In genomic region chr9:1083325-1083913, GRCh38 we compare ENCODE assay signal across 9 cellular contexts. TPM values are rescaled to one million over a fixed set of nuclear protein-coding genes. Genes with fewer than 3 reads are reported as not detected.
DNase-seq lines count a peak whose midpoint lies in the region; ATAC-seq and TF ChIP-seq lines count a peak whose summit lies in the region.
"Had no signal": no experiment of that assay in that cellular context is flagged by ENCODE, and none has a peak within 500 bp of the region (broad histone marks: within the 10 kb centered on the region; RNA-seq: fewer than 3 reads in every experiment).

No MANE protein-coding gene starts in this region.

- H3K27ac Mint-ChIP-seq in activated naive CD4-positive, alpha-beta T cell treated with anti-CD3 and anti-CD28 coated beads, Interleukin-2, amount 50 U/mL, for 72 hours = no peak overlapping the region
- no peak overlapping the region for H3K27ac Mint-ChIP-seq in activated naive CD4-positive, alpha-beta T cell treated with anti-CD3 and anti-CD28 coated beads for 36 hours
- H3K27ac Mint-ChIP-seq: activated CD4-positive, alpha-beta T cell treated with anti-CD3 and anti-CD28 coated beads for 36 hours had no signal

- DNase-seq in EL = peak; percentile 57
- peak; percentile 40 for DNase-seq in NCI-H510A (lab: John Stamatoyannopoulos, UW)
- DNase-seq in foreskin keratinocyte = peak in 1 of 2 donors; percentile 19
- DNase-seq in posterior cingulate gyrus = peak; percentile 63 to 97 (median 82)
- DNase-seq in activated naive CD4-positive, alpha-beta T cell treated with anti-CD3 and anti-CD28 coated beads, Interleukin-2, amount 50 U/mL, for 72 hours (ENCODE audit: low spot score in 2 of 2) = no peak
- DNase-seq in COR-L47 (lab: John Stamatoyannopoulos, UW) = no peak
- DNase-seq in GDM1 (lab: John Stamatoyannopoulos, UW) = no peak
- no peak for DNase-seq in activated naive CD4-positive, alpha-beta T cell treated with anti-CD3 and anti-CD28 coated beads for 36 hours
- DNase-seq: activated CD4-positive, alpha-beta T cell treated with anti-CD3 and anti-CD28 coated beads for 36 hours had no signal

- peaks cover 19% of the 10 kb centered on the region for H3K27me3 Mint-ChIP-seq in activated naive CD4-positive, alpha-beta T cell treated with anti-CD3 and anti-CD28 coated beads for 36 hours (ENCODE audit: low read depth)

- CTCF ChIA-PET in activated naive CD4-positive, alpha-beta T cell treated with anti-CD3 and anti-CD28 coated beads for 36 hours (lab: Charles Lee) = no interaction called here

- no peaks in the 10 kb centered on the region for H3K9me3 Mint-ChIP-seq in activated naive CD4-positive, alpha-beta T cell treated with anti-CD3 and anti-CD28 coated beads, Interleukin-2, amount 50 U/mL, for 72 hours
- no peaks in the 10 kb centered on the region for H3K9me3 Mint-ChIP-seq in activated naive CD4-positive, alpha-beta T cell treated with anti-CD3 and anti-CD28 coated beads for 36 hours

- no peak overlapping the region for H3K4me3 Mint-ChIP-seq in activated naive CD4-positive, alpha-beta T cell treated with anti-CD3 and anti-CD28 coated beads for 36 hours
- H3K4me3 Mint-ChIP-seq: activated CD4-positive, alpha-beta T cell treated with anti-CD3 and anti-CD28 coated beads for 36 hours had no signal

- H3K36me3 Mint-ChIP-seq in activated naive CD4-positive, alpha-beta T cell treated with anti-CD3 and anti-CD28 coated beads, Interleukin-2, amount 50 U/mL, for 72 hours = no peaks in the 10 kb centered on the region
- no peaks in the 10 kb centered on the region for H3K36me3 Mint-ChIP-seq in activated naive CD4-positive, alpha-beta T cell treated with anti-CD3 and anti-CD28 coated beads for 36 hours (ENCODE audit: low read depth)

- no peaks in the 10 kb centered on the region for H3K4me1 ChIP-seq in foreskin keratinocyte

- peak; percentile 66 for ATAC-seq in foreskin keratinocyte
- ATAC-seq in activated naive CD4-positive, alpha-beta T cell treated with anti-CD3 and anti-CD28 coated beads, Interleukin-2, amount 50 U/mL, for 72 hours = no peak
- ATAC-seq: activated CD4-positive, alpha-beta T cell treated with anti-CD3 and anti-CD28 coated beads for 36 hours had no signal

- TF ChIP-seq CTCF in foreskin keratinocyte (conservative IDR thresholded peaks at IDR 0.05) = no peak

- peaks cover 4% of the 10 kb centered on the region for H3K4me1 Mint-ChIP-seq in activated naive CD4-positive, alpha-beta T cell treated with anti-CD3 and anti-CD28 coated beads for 36 hours (ENCODE audit: low read depth)
- H3K4me1 Mint-ChIP-seq: activated CD4-positive, alpha-beta T cell treated with anti-CD3 and anti-CD28 coated beads for 36 hours had no signal

- H3K27ac ChIP-seq in foreskin keratinocyte = no peak overlapping the region

- intact Hi-C loops in posterior cingulate gyrus (cut with DNase I) = no loop called here
- intact Hi-C loops in activated naive CD4-positive, alpha-beta T cell treated with anti-CD3 and anti-CD28 coated beads for 36 hours (cut with micrococcal nuclease) = no loop called here

- peaks cover 2% of the 10 kb centered on the region for H3K27me3 ChIP-seq in foreskin keratinocyte

RNA-seq across cellular contexts. Expression of gene DMRT2, which starts 33.3 kb away (rescaled TPM):
- not detected in 2 replicates for total RNA-seq in foreskin keratinocyte
- polyA plus RNA-seq in foreskin keratinocyte = not detected in 2 replicates
- total RNA-seq in activated naive CD4-positive, alpha-beta T cell treated with anti-CD3 and anti-CD28 coated beads, Interleukin-2, amount 50 U/mL, for 72 hours = not detected
- not detected for total RNA-seq in activated naive CD4-positive, alpha-beta T cell treated with anti-CD3 and anti-CD28 coated beads for 36 hours
- total RNA-seq: activated CD4-positive, alpha-beta T cell treated with anti-CD3 and anti-CD28 coated beads for 36 hours had no signal

Comparison
In these comparisons a context has a peak if more than half of its experiments do, and no peak if none do; other contexts are left out.
1. DNase-seq: peak in EL (single experiment), NCI-H510A (single experiment) and posterior cingulate gyrus (10 of 10); none in activated naive CD4-positive, alpha-beta T cell treated with anti-CD3 and anti-CD28 coated beads, Interleukin-2, amount 50 U/mL, for 72 hours (0 of 2), COR-L47 (single experiment), GDM1 (single experiment) and activated naive CD4-positive, alpha-beta T cell treated with anti-CD3 and anti-CD28 coated beads for 36 hours (single experiment).